In the genomic region with DNA sequence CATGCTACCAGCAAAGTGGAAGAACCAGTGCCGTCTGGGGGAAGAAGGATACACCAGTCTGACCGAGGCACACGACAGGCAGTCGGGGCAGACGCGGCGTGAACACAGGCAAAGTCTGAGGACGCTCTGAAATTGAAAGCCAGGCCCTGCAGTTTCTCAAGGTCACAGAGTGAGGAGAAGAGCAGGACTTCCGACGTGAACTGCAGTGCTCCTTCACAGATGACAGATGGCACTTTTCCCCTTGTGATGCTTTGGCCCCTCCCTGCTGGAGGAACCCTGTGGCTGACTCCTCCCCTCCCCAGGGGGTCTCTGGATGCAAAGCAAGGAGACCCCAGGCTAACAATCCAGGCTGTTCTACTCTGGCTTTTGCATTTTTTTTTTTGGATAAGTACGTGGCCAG, we compare ENCODE assay signal across 20 cellular contexts. TPM values are rescaled to one million over a fixed set of nuclear protein-coding genes. Genes with fewer than 3 reads are reported as not detected.
A peak's percentile ranks its signal among the peaks of the same experiment; 100 is the strongest.
DNase-seq lines count a peak whose midpoint lies in the region; ATAC-seq and TF ChIP-seq lines count a peak whose summit lies in the region.
"Had no signal": no experiment of that assay in that cellular context is flagged by ENCODE, and none has a peak within 500 bp of the region (broad histone marks: within the 10 kb centered on the region; RNA-seq: fewer than 3 reads in every experiment).

No MANE protein-coding gene starts in this region.

- no peak overlapping the region for H3K4ac ChIP-seq in IMR-90 (ENCODE audit: low read depth, low read length)
- H3K4ac ChIP-seq in neuronal stem cell (ENCODE audit: low read length): no peak overlapping the region

- POLR2A ChIA-PET in SK-N-SH (lab: Yijun Ruan, JAX) (no interaction called here), IMR-90 (lab: Charles Lee; ENCODE audit: unreplicated experiment) (no interaction called here)

- H3K36me3 ChIP-seq in SK-N-SH (replicated peaks in 1 of 2; ENCODE audit: control insufficient read depth in 1 of 2, insufficient read depth in 2 of 2, low read length in 1 of 2) (no peaks in the 10 kb centered on the region), IMR-90 (ENCODE audit: control insufficient read depth, insufficient read depth, low read length) (no peaks in the 10 kb centered on the region), neuronal stem cell (replicated peaks in 1 of 2; ENCODE audit: control insufficient read depth in 2 of 2, insufficient read depth in 2 of 2, low read length in 2 of 2) (no peaks in the 10 kb centered on the region)
- H3K36me3 ChIP-seq: ascending aorta, esophagus muscularis mucosa, prostate gland had no signal

- H2AK9ac ChIP-seq in IMR-90 (replicated peaks; ENCODE audit: low read depth, low read length, poor library complexity): no peak overlapping the region

- no peak overlapping the region for H2BK12ac ChIP-seq in neuronal stem cell (ENCODE audit: low read length)

- TF ChIP-seq EP300 in SK-N-SH (IDR thresholded peaks at IDR 0.05; ENCODE audit: borderline replicate concordance in 1 of 2, low read depth in 1 of 2, low read length in 1 of 2): no peak

- ATAC-seq in SK-N-SH treated with all-trans-retinoic acid at 6 μM for 48 hours: no peak
- ATAC-seq in IMR-90 (ENCODE audit: low read depth): no peak
- ATAC-seq: left colon had no signal

- H3K18ac ChIP-seq in IMR-90 (ENCODE audit: low read depth, low read length) (no peak overlapping the region), neuronal stem cell (ENCODE audit: low read length) (peak overlapping the region; percentile 16)

- H2BK5ac ChIP-seq in IMR-90 (ENCODE audit: low read depth, low read length, poor library complexity, severe bottlenecking): no peak overlapping the region
- H2BK5ac ChIP-seq in neuronal stem cell (ENCODE audit: low read length): no peak overlapping the region

- dilution Hi-C loops in IMR-90 (cut with HindIII; ENCODE audit: low sequenced_read_pairs, unreplicated experiment): no loop called here

- TF ChIP-seq POLR2A in IMR-90 (IDR thresholded peaks at IDR 0.05; ENCODE audit: low read depth, low read length): no peak

- H3K27ac ChIP-seq in SK-N-SH (ENCODE audit: low read depth in 2 of 2, low read length in 1 of 2) (no peak overlapping the region), IMR-90 (ENCODE audit: insufficient read depth, low read length) (no peak overlapping the region), neuronal stem cell (replicated peaks; ENCODE audit: low read length) (no peak overlapping the region)
- H3K27ac ChIP-seq: ascending aorta, prostate gland had no signal

- H3K9me1 ChIP-seq in IMR-90 (ENCODE audit: insufficient read depth, low read length): peaks cover 11% of the 10 kb centered on the region

- H3K23ac ChIP-seq in IMR-90 (ENCODE audit: low read depth, low read length) (no peak overlapping the region), neuronal stem cell (ENCODE audit: low read depth, low read length, poor library complexity) (no peak overlapping the region)

- in situ Hi-C loops in IMR-90 (cut with MboI; ENCODE audit: low sequenced_read_pairs): loop anchor here (5.0 to 10.0 kb wide), 2 partner anchors 93 to 205 kb away; a partner anchor contains a TSS

- no peak overlapping the region for H3K4me2 ChIP-seq in SK-N-SH
- no peak overlapping the region for H3K4me2 ChIP-seq in IMR-90 (ENCODE audit: low read depth, low read length)
- H3K4me2 ChIP-seq in neuronal stem cell (ENCODE audit: insufficient read depth, low read length, poor library complexity, severe bottlenecking): no peak overlapping the region

- H3K9me2 ChIP-seq in SK-N-SH: no peaks in the 10 kb centered on the region

- no peaks in the 10 kb centered on the region for H3F3A ChIP-seq in SK-N-SH (replicated peaks; ENCODE audit: insufficient read depth)

- no peak overlapping the region for H4K8ac ChIP-seq in IMR-90 (ENCODE audit: low read depth in 2 of 2, low read length in 2 of 2)
- no peak overlapping the region for H4K8ac ChIP-seq in neuronal stem cell (ENCODE audit: low read depth, low read length)

- no peak overlapping the region for H3K56ac ChIP-seq in IMR-90 (ENCODE audit: extremely low read depth, insufficient read depth, low read length)

- no peaks in the 10 kb centered on the region for H3K79me2 ChIP-seq in SK-N-SH (ENCODE audit: insufficient read depth)

- H3K14ac ChIP-seq in IMR-90 (replicated peaks; ENCODE audit: low read depth, low read length) (no peak overlapping the region), neuronal stem cell (ENCODE audit: low read length) (no peak overlapping the region)

- TF ChIP-seq CTCF in SK-N-SH (IDR thresholded peaks at IDR 0.05): no peak
- no peak for TF ChIP-seq CTCF in IMR-90 (conservative IDR thresholded peaks at IDR 0.05; ENCODE audit: low read depth, low read length)

- H3K4me1 ChIP-seq in SK-N-SH (ENCODE audit: control insufficient read depth in 1 of 2, insufficient read depth in 2 of 2, low read depth in 1 of 2, low read length in 1 of 2) (peaks cover 0 to 25% of the 10 kb centered on the region in 2 experiments; a peak in 1 of 4 replicates), IMR-90 (ENCODE audit: control insufficient read depth, insufficient read depth, low read length) (peaks cover 7% of the 10 kb centered on the region; the same call in 1 of the 2 replicates), neuronal stem cell (ENCODE audit: control insufficient read depth in 2 of 2, insufficient read depth in 1 of 2, low read depth in 1 of 2, low read length in 2 of 2) (peaks cover 7 to 16% of the 10 kb centered on the region in 2 donors)
- H3K4me1 ChIP-seq: prostate gland had no signal

- no peak overlapping the region for H2AFZ ChIP-seq in SK-N-SH (ENCODE audit: low read depth)
- H2AFZ ChIP-seq in IMR-90 (replicated peaks; ENCODE audit: low read length, poor library complexity): peak overlapping the region; percentile 70
- H2AFZ ChIP-seq in neuronal stem cell (ENCODE audit: low read length): no peak overlapping the region

- H3K9me3 ChIP-seq in SK-N-SH: no peaks in the 10 kb centered on the region
- H3K9me3 ChIP-seq in IMR-90 (ENCODE audit: control insufficient read depth, insufficient read depth, low read length): no peaks in the 10 kb centered on the region
- no peaks in the 10 kb centered on the region for H3K9me3 ChIP-seq in neuronal stem cell (replicated peaks in 1 of 2; ENCODE audit: control insufficient read depth in 2 of 2, insufficient read depth in 1 of 2, low read depth in 1 of 2, low read length in 2 of 2)
- H3K9me3 ChIP-seq: ascending aorta, esophagus muscularis mucosa, prostate gland had no signal

- H4K20me1 ChIP-seq in SK-N-SH (ENCODE audit: insufficient read depth) (no peaks in the 10 kb centered on the region), IMR-90 (ENCODE audit: insufficient read depth, low read length) (no peaks in the 10 kb centered on the region; the same call in 1 of the 2 replicates)

- intact Hi-C loops in IMR-90 (cut with micrococcal nuclease): loop anchor here (10.0 kb wide), 2 partner anchors 175 to 205 kb away; a partner anchor contains a TSS

- no peak overlapping the region for H2BK20ac ChIP-seq in IMR-90 (ENCODE audit: low read depth, low read length)

- BruUV-seq in IMR-90 (replicated peaks; lab: Mats Ljungman, UMichigan): no TSS peak

- H2AK5ac ChIP-seq in IMR-90 (ENCODE audit: low read depth, low read length): no peak overlapping the region
- no peak overlapping the region for H2AK5ac ChIP-seq in neuronal stem cell (ENCODE audit: low read depth, low read length)

- no peaks in the 10 kb centered on the region for H3K27me3 ChIP-seq in SK-N-SH (ENCODE audit: insufficient read depth)
- H3K27me3 ChIP-seq in IMR-90 (ENCODE audit: control insufficient read depth, insufficient read depth, low read length): no peaks in the 10 kb centered on the region
- H3K27me3 ChIP-seq in neuronal stem cell (ENCODE audit: control insufficient read depth in 3 of 3, insufficient read depth in 3 of 3, low read depth in 1 of 3, low read length in 3 of 3): peaks cover 0 to 25% (median 0%) of the 10 kb centered on the region in 3 experiments
- H3K27me3 ChIP-seq: ascending aorta, esophagus muscularis mucosa had no signal

- H3K79me1 ChIP-seq in IMR-90 (ENCODE audit: low read depth in 1 of 2, low read length in 2 of 2): no peaks in the 10 kb centered on the region
- H3K79me1 ChIP-seq in neuronal stem cell (ENCODE audit: low read depth, low read length): no peaks in the 10 kb centered on the region

- H4K91ac ChIP-seq in IMR-90 (ENCODE audit: insufficient read depth, low read depth, low read length) (no peak overlapping the region), neuronal stem cell (ENCODE audit: low read depth, low read length, poor library complexity) (no peak overlapping the region)

- 71% methylated on average over 11 of the region's 11 CpGs for WGBS in SK-N-SH (ENCODE audit: low lambda C conversion rate)
- WGBS in IMR-90 (ENCODE audit: extremely low coverage in 2 of 2, insufficient read length in 1 of 2), 2 experiments: 10% methylated on average over 2 of the region's 11 CpGs; no CpG with 5 or more reads in 1 of the 2 experiments
- WGBS in neuronal stem cell (ENCODE audit: extremely low coverage in 2 of 2, insufficient read length in 2 of 2, insufficient replicate concordance in 1 of 2), 2 donors: no CpG with 5 or more reads among the region's 11 CpGs

- DNase-seq in SK-N-SH (no peak), IMR-90 (no peak), NCI-H82 (lab: John Stamatoyannopoulos, UW) (peak; percentile 83), neuronal stem cell (ENCODE audit: low spot score) (no peak), NCI-H2107 (lab: John Stamatoyannopoulos, UW) (no peak), nucleus accumbens (lab: John Stamatoyannopoulos, UW) (no peak), H4 (ENCODE audit: low spot score) (no peak)
- DNase-seq: activated CD4-positive, alpha-beta T cell treated with anti-CD3 and anti-CD28 coated beads, Interleukin-2, amount 10 ng/mL, durations not matched to agents 7 days and 5 days; activated naive CD4-positive, alpha-beta T cell treated with anti-CD3 and anti-CD28 coated beads, Interleukin-2, amount 10 ng/mL, durations not matched to agents 7 days and 5 days; cerebellar nuclear complex; DMS153; effector CD4-positive, alpha-beta T cell; HFFc6; left colon; NCI-H2081 treated with DMSO at 0.1 percent for 48 hours; stimulated activated CD8-positive, alpha-beta memory T cell treated with anti-CD3 and anti-CD28 coated beads, Interleukin-4, amount 100 ng/mL, for 48 hours had no signal

- H3K9ac ChIP-seq in SK-N-SH (no peak overlapping the region), IMR-90 (ENCODE audit: low read depth, low read length) (no peak overlapping the region), neuronal stem cell (ENCODE audit: low read depth, low read length, poor library complexity) (no peak overlapping the region)

- H3K4me3 ChIP-seq in SK-N-SH (ENCODE audit: low read depth in 2 of 2, low read length in 1 of 2) (no peak overlapping the region), IMR-90 (ENCODE audit: insufficient read depth, low read depth, low read length) (no peak overlapping the region), neuronal stem cell (ENCODE audit: low read length in 2 of 2) (no peak overlapping the region)
- H3K4me3 ChIP-seq: ascending aorta, esophagus muscularis mucosa, prostate gland had no signal

- no peak overlapping the region for H4K5ac ChIP-seq in IMR-90 (ENCODE audit: low read depth, low read length)

- H2BK15ac ChIP-seq in IMR-90 (ENCODE audit: low read depth, low read length): no peak overlapping the region
- peak overlapping the region; percentile 30 for H2BK15ac ChIP-seq in neuronal stem cell (ENCODE audit: low read length)

- TF ChIP-seq RAD21 in SK-N-SH (IDR thresholded peaks at IDR 0.05; ENCODE audit: low read length) (0 out of 2 replicates have a peak, but pooled peaks have one; percentile 11), IMR-90 (IDR thresholded peaks at IDR 0.05; ENCODE audit: low read length) (no peak)

- no peak overlapping the region for H2BK120ac ChIP-seq in IMR-90 (ENCODE audit: low read depth, low read length)
- H2BK120ac ChIP-seq in neuronal stem cell (ENCODE audit: low read depth, low read length): no peak overlapping the region

- CTCF ChIA-PET in SK-N-SH (lab: Yijun Ruan, JAX) (interaction anchor here (1.1 to 17.1 kb wide), 4 partner anchors 14 to 126 kb away, joined by 3 to 293 read pairs (median 42); no protein-coding TSS in a partner anchor), IMR-90 (lab: Yijun Ruan, JAX) (interaction anchor here (1.0 kb wide), 1 partner anchor 116 kb away, joined by 3 read pairs; no protein-coding TSS in a partner anchor)

RNA-seq across cellular contexts. Expression of a gene that starts 19.6 kb away (rescaled TPM):
- polyA plus RNA-seq in SK-N-SH (2012; rRNA removed) (34.5 and 56.8 TPM in 2 replicates), IMR-90 (2012; rRNA removed) (32.0 and 38.0 TPM in 2 replicates)
- 36.2 and 42.6 TPM in 2 replicates for polyA plus RNA-seq in SK-N-SH (2012; cell fraction: cytosol; rRNA removed)
- polyA plus RNA-seq in SK-N-SH (2012; cell fraction: nucleus; rRNA removed): 39.1 and 46.6 TPM in 2 replicates
- 71.5 and 102 TPM in 2 replicates for total RNA-seq in IMR-90 (2012; rRNA removed)
- 17.9 and 24.0 TPM in 2 replicates for polyA plus RNA-seq in IMR-90 (2012; cell fraction: cytosol; rRNA removed)
- 20.6 and 54.0 TPM in 2 replicates for polyA plus RNA-seq in IMR-90 (2012; cell fraction: nucleus; rRNA removed; ENCODE audit: low replicate concordance)
- 40.3 TPM for polyA plus RNA-seq in neuronal stem cell (2013, experiment 1 of 2)
- 41.3 TPM for polyA plus RNA-seq in neuronal stem cell (2013, experiment 2 of 2)
- 49.5 and 66.0 TPM in 2 replicates for total RNA-seq in H4 (2014; rRNA removed; shearing (Covaris generic))
